In the genomic region with DNA sequence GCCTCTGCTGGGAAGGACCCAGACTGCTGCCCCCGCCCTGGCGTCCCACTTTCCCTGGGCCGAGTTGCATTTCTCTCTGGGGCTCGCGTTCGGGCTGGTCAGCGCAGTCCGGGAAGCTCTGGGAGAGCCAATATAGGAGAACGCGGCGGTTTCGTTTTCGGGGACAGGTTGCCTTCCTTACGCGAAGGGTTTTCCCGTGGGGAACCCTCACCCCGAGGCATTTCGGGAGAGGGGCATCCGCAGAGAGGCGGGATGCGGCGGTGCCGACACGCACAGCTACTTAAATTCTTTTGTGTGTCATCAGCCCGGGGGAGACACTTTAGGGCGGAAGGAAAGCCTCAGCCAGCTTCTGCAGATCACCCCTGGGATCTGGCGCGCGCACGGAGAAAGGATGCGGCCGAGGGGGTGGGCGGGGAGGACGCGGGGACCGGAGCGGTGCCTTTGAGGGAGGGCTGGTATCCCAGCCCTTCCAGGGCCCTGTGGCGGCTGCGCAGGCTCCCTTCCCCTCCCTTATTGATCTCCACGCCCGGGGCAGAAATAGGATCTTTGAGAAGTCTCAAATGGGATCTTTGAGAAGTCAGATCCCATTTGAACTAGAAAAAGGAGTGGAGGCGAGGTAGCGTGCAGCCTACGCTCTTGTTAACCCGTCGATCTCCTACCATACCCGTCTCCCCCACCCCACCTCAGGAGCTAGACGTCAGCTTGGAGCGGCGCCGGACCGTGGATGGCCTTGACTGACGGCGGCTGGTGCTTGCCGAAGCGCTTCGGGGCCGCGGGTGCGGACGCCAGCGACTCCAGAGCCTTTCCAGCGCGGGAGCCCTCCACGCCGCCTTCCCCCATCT, we compare ENCODE assay signal across 8 cellular contexts. TPM values are rescaled to one million over a fixed set of nuclear protein-coding genes. Genes with fewer than 3 reads are reported as not detected.
A peak's percentile ranks its signal among the peaks of the same experiment; 100 is the strongest.
DNase-seq lines count a peak whose midpoint lies in the region; ATAC-seq lines count a peak whose summit lies in the region.

No MANE protein-coding gene starts in this region.

- peaks cover 82% of the 10 kb centered on the region for H3K27me3 Mint-ChIP-seq in activated CD8-positive, alpha-beta memory T cell treated with anti-CD3 and anti-CD28 coated beads, Interleukin-2, amount 10 ng/mL, durations not matched to agents 7 days and 5 days
- peaks cover 80% of the 10 kb centered on the region for H3K27me3 Mint-ChIP-seq in T-helper 1 cell treated with Interleukin-12 subunit alpha and Interleukin-12 subunit beta and Interleukin-4 antibody, amounts not matched to agents 30 μg/mL and 1 μg/mL, for 36 hours (ENCODE audit: low read depth)
- peaks cover 40 to 47% of the 10 kb centered on the region in 2 donors for H3K27me3 Mint-ChIP-seq in natural killer cell treated with Interleukin-12 subunit alpha and Interleukin-12 subunit beta and Interleukin-15 and Interleukin-18, amount 100 ng/mL, for 72 hours

- H3K4me3 Mint-ChIP-seq in activated CD8-positive, alpha-beta memory T cell treated with anti-CD3 and anti-CD28 coated beads, Interleukin-2, amount 10 ng/mL, durations not matched to agents 7 days and 5 days = peak overlapping the region; percentile 82
- peak overlapping the region; percentile 83 for H3K4me3 Mint-ChIP-seq in T-helper 1 cell treated with Interleukin-12 subunit alpha and Interleukin-12 subunit beta and Interleukin-4 antibody, amounts not matched to agents 30 μg/mL and 1 μg/mL, for 36 hours
- peak overlapping the region; percentile 96 for H3K4me3 Mint-ChIP-seq in natural killer cell treated with Interleukin-12 subunit alpha and Interleukin-12 subunit beta and Interleukin-15 and Interleukin-18, amount 100 ng/mL, for 72 hours

- DNase-seq in activated CD8-positive, alpha-beta memory T cell treated with anti-CD3 and anti-CD28 coated beads, Interleukin-2, amount 10 ng/mL, durations not matched to agents 7 days and 5 days = no peak
- DNase-seq in activated CD8-positive, alpha-beta memory T cell treated with anti-CD3 and anti-CD28 coated beads for 24 hours = no peak
- no peak for DNase-seq in natural killer cell treated with Interleukin-12 subunit alpha and Interleukin-12 subunit beta and Interleukin-15 and Interleukin-18, amount 100 ng/mL, for 72 hours (ENCODE audit: low spot score)
- DNase-seq in NCI-H345 (lab: John Stamatoyannopoulos, UW) = no peak
- DNase-seq in NCI-H1436 (lab: John Stamatoyannopoulos, UW) = no peak

- no peaks in the 10 kb centered on the region for H3K9me3 Mint-ChIP-seq in activated CD8-positive, alpha-beta memory T cell treated with anti-CD3 and anti-CD28 coated beads, Interleukin-2, amount 10 ng/mL, durations not matched to agents 7 days and 5 days (ENCODE audit: low read depth)
- H3K9me3 Mint-ChIP-seq in T-helper 1 cell treated with Interleukin-12 subunit alpha and Interleukin-12 subunit beta and Interleukin-4 antibody, amounts not matched to agents 30 μg/mL and 1 μg/mL, for 36 hours = no peaks in the 10 kb centered on the region
- no peaks in the 10 kb centered on the region for H3K9me3 Mint-ChIP-seq in natural killer cell treated with Interleukin-12 subunit alpha and Interleukin-12 subunit beta and Interleukin-15 and Interleukin-18, amount 100 ng/mL, for 72 hours

- H3K36me3 ChIP-seq in esophagus (ENCODE audit: control insufficient read depth in 2 of 2, insufficient read depth in 2 of 2, low read length in 1 of 2) = no peaks in the 10 kb centered on the region

- peaks cover 1% of the 10 kb centered on the region for H3K36me3 Mint-ChIP-seq in activated CD8-positive, alpha-beta memory T cell treated with anti-CD3 and anti-CD28 coated beads, Interleukin-2, amount 10 ng/mL, durations not matched to agents 7 days and 5 days
- peaks cover 3% of the 10 kb centered on the region for H3K36me3 Mint-ChIP-seq in T-helper 1 cell treated with Interleukin-12 subunit alpha and Interleukin-12 subunit beta and Interleukin-4 antibody, amounts not matched to agents 30 μg/mL and 1 μg/mL, for 36 hours (ENCODE audit: low read depth)
- H3K36me3 Mint-ChIP-seq in natural killer cell treated with Interleukin-12 subunit alpha and Interleukin-12 subunit beta and Interleukin-15 and Interleukin-18, amount 100 ng/mL, for 72 hours = no peaks in the 10 kb centered on the region

- peaks cover 19% of the 10 kb centered on the region for H3K4me1 Mint-ChIP-seq in activated CD8-positive, alpha-beta memory T cell treated with anti-CD3 and anti-CD28 coated beads, Interleukin-2, amount 10 ng/mL, durations not matched to agents 7 days and 5 days
- peaks cover 9% of the 10 kb centered on the region for H3K4me1 Mint-ChIP-seq in T-helper 1 cell treated with Interleukin-12 subunit alpha and Interleukin-12 subunit beta and Interleukin-4 antibody, amounts not matched to agents 30 μg/mL and 1 μg/mL, for 36 hours (ENCODE audit: low read depth)
- H3K4me1 Mint-ChIP-seq in natural killer cell treated with Interleukin-12 subunit alpha and Interleukin-12 subunit beta and Interleukin-15 and Interleukin-18, amount 100 ng/mL, for 72 hours (ENCODE audit: low read depth in 2 of 2) = peaks cover 16 to 22% of the 10 kb centered on the region in 2 donors

- peak; percentile 34 for ATAC-seq in activated CD8-positive, alpha-beta memory T cell treated with anti-CD3 and anti-CD28 coated beads, Interleukin-2, amount 10 ng/mL, durations not matched to agents 7 days and 5 days
- ATAC-seq in natural killer cell treated with Interleukin-12 subunit alpha and Interleukin-12 subunit beta and Interleukin-15 and Interleukin-18, amount 100 ng/mL, for 72 hours = peak in 1 of 2 donors; percentile 40
- no peak for ATAC-seq in GM21360 (IDR thresholded peaks at IDR 0.05; ENCODE audit: unreplicated experiment)

- peak overlapping the region; percentile 26 to 78 for H3K27ac ChIP-seq in esophagus (ENCODE audit: low read depth in 2 of 2, low read length in 1 of 2)

- peaks cover 0 to 3% of the 10 kb centered on the region in 2 donors for H3K9me3 ChIP-seq in esophagus (ENCODE audit: control insufficient read depth in 2 of 2, insufficient read depth in 1 of 2, low read depth in 1 of 2, low read length in 1 of 2)

- peaks cover 2 to 20% of the 10 kb centered on the region in 2 donors for H3K27me3 ChIP-seq in esophagus (ENCODE audit: control insufficient read depth in 1 of 2, insufficient read depth in 2 of 2, low read length in 2 of 2)

- WGBS in esophagus, 2 donors = 1 to 2% methylated on average over 66 of the region's 66 CpGs

- CTCF ChIA-PET in activated CD8-positive, alpha-beta memory T cell treated with anti-CD3 and anti-CD28 coated beads, Interleukin-2, amount 10 ng/mL, durations not matched to agents 7 days and 5 days (lab: Charles Lee) = interaction anchor here (1.4 kb wide), 1 partner anchor 193 kb away, joined by 4 read pairs; no protein-coding TSS in a partner anchor

- peaks cover 10 to 11% of the 10 kb centered on the region in 2 donors for H3K4me1 ChIP-seq in esophagus (ENCODE audit: control insufficient read depth in 2 of 2, insufficient read depth in 2 of 2, low read length in 1 of 2)

- H3K4me3 ChIP-seq in esophagus (ENCODE audit: low read depth in 1 of 2, low read length in 2 of 2) = peak overlapping the region; percentile 71 to 76

- H3K27ac Mint-ChIP-seq in activated CD8-positive, alpha-beta memory T cell treated with anti-CD3 and anti-CD28 coated beads, Interleukin-2, amount 10 ng/mL, durations not matched to agents 7 days and 5 days = peak overlapping the region; percentile 28
- H3K27ac Mint-ChIP-seq in T-helper 1 cell treated with Interleukin-12 subunit alpha and Interleukin-12 subunit beta and Interleukin-4 antibody, amounts not matched to agents 30 μg/mL and 1 μg/mL, for 36 hours = peak overlapping the region; percentile 66
- no peak overlapping the region for H3K27ac Mint-ChIP-seq in natural killer cell treated with Interleukin-12 subunit alpha and Interleukin-12 subunit beta and Interleukin-15 and Interleukin-18, amount 100 ng/mL, for 72 hours

RNA-seq across cellular contexts. Expression of a gene that starts 1.3 kb away (rescaled TPM):
- not detected for total RNA-seq in activated CD8-positive, alpha-beta memory T cell treated with anti-CD3 and anti-CD28 coated beads, Interleukin-2, amount 10 ng/mL, durations not matched to agents 7 days and 5 days
- under 1 TPM; 0.35 to 0.41 TPM for polyA plus RNA-seq in esophagus
- not detected for total RNA-seq in natural killer cell treated with Interleukin-12 subunit alpha and Interleukin-12 subunit beta and Interleukin-15 and Interleukin-18, amount 100 ng/mL, for 72 hours

Comparison
In these comparisons a context has a peak if more than half of its experiments do, and no peak if none do; other contexts are left out.
1. H3K27ac Mint-ChIP-seq: peak in activated CD8-positive, alpha-beta memory T cell treated with anti-CD3 and anti-CD28 coated beads, Interleukin-2, amount 10 ng/mL, durations not matched to agents 7 days and 5 days (single experiment) and T-helper 1 cell treated with Interleukin-12 subunit alpha and Interleukin-12 subunit beta and Interleukin-4 antibody, amounts not matched to agents 30 μg/mL and 1 μg/mL, for 36 hours (single experiment); none in natural killer cell treated with Interleukin-12 subunit alpha and Interleukin-12 subunit beta and Interleukin-15 and Interleukin-18, amount 100 ng/mL, for 72 hours (0 of 2).
2. Peak in every context shown above with its lines, with median percentiles within 50 percentile points of each other: H3K4me3 Mint-ChIP-seq.